In genomic region chr17:17043668-17044226, GRCh38 we compare ENCODE assay signal across 8 cellular contexts. TPM values are rescaled to one million over a fixed set of nuclear protein-coding genes. Genes with fewer than 3 reads are reported as not detected.
DNase-seq lines count a peak whose midpoint lies in the region; ATAC-seq and TF ChIP-seq lines count a peak whose summit lies in the region.

No MANE protein-coding gene starts in this region.

- peaks cover 61% of the 10 kb centered on the region for H3K79me2 ChIP-seq in DND-41 (ENCODE audit: insufficient read depth, low read length)

- peak overlapping the region; percentile 79 for H3K4me3 Mint-ChIP-seq in dendritic cell treated with granulocyte-macrophage colony-stimulating factor and Interleukin-4, amounts not matched to agents 40 ng/mL and 50 ng/mL, for 4 days

- H3K9ac ChIP-seq in DND-41 (ENCODE audit: low read depth, low read length) (peak overlapping the region; percentile 71), muscle layer of colon (ENCODE audit: low read length) (peak overlapping the region; percentile 89)

- H4K20me1 ChIP-seq in DND-41 (ENCODE audit: insufficient read depth, low read length) = peaks cover 50% of the 10 kb centered on the region

- H2AFZ ChIP-seq in DND-41 (ENCODE audit: low read depth, low read length) = no peak overlapping the region

- H3K9me3 ChIP-seq in DND-41 (ENCODE audit: insufficient read depth, low read length, severe bottlenecking) (no peaks in the 10 kb centered on the region), MG63 (no peaks in the 10 kb centered on the region), muscle layer of colon (ENCODE audit: low read length) (no peaks in the 10 kb centered on the region)

- ATAC-seq in DND-41 (ENCODE audit: insufficient read depth, low read depth) = no peak
- ATAC-seq in HG03196 (IDR thresholded peaks at IDR 0.05; ENCODE audit: unreplicated experiment) = no peak
- ATAC-seq in HG02870 (IDR thresholded peaks at IDR 0.05; ENCODE audit: unreplicated experiment) = no peak
- ATAC-seq in HG02981 (IDR thresholded peaks at IDR 0.05; ENCODE audit: unreplicated experiment) = no peak

- H3K27ac ChIP-seq in DND-41 (ENCODE audit: low read length) = peak overlapping the region; percentile 74
- peak overlapping the region; percentile 75 for H3K27ac ChIP-seq in muscle layer of colon (ENCODE audit: low read depth, low read length)

- H3K4me3 ChIP-seq in DND-41 (ENCODE audit: low read depth in 1 of 2, low read length in 2 of 2) = peak overlapping the region; percentile 66 to 75; a peak in 3 of 4 replicates
- peak overlapping the region; percentile 72 for H3K4me3 ChIP-seq in MG63
- peak overlapping the region; percentile 76 to 83 for H3K4me3 ChIP-seq in muscle layer of colon (ENCODE audit: low read depth in 1 of 2, low read length in 2 of 2)

- peaks cover 44% of the 10 kb centered on the region for H3K4me1 ChIP-seq in DND-41 (ENCODE audit: insufficient read depth, low read length)
- H3K4me1 ChIP-seq in muscle layer of colon (ENCODE audit: insufficient read depth, low read length) = peaks cover 45% of the 10 kb centered on the region

- peak overlapping the region; percentile 84 for H3K4me2 ChIP-seq in DND-41 (ENCODE audit: insufficient read depth, low read length)

- peaks cover 59% of the 10 kb centered on the region for H3K4me1 Mint-ChIP-seq in dendritic cell treated with granulocyte-macrophage colony-stimulating factor and Interleukin-4, amounts not matched to agents 40 ng/mL and 50 ng/mL, for 4 days (ENCODE audit: low read depth)

- TF ChIP-seq CTCF in DND-41 (IDR thresholded peaks at IDR 0.05; ENCODE audit: borderline replicate concordance, extremely low read depth, low read length, poor library complexity, severe bottlenecking) = no peak

- H3K27me3 Mint-ChIP-seq in dendritic cell treated with granulocyte-macrophage colony-stimulating factor and Interleukin-4, amounts not matched to agents 40 ng/mL and 50 ng/mL, for 4 days = peaks cover 37% of the 10 kb centered on the region

- H3K27me3 ChIP-seq in DND-41 (ENCODE audit: insufficient read depth, low read length, poor library complexity) (no peaks in the 10 kb centered on the region), MG63 (no peaks in the 10 kb centered on the region), muscle layer of colon (ENCODE audit: control insufficient read depth in 1 of 2, insufficient read depth in 2 of 2, low read length in 2 of 2) (no peaks in the 10 kb centered on the region)

- H3K36me3 Mint-ChIP-seq in dendritic cell treated with granulocyte-macrophage colony-stimulating factor and Interleukin-4, amounts not matched to agents 40 ng/mL and 50 ng/mL, for 4 days (ENCODE audit: low read depth) = no peaks in the 10 kb centered on the region

- H3K36me3 ChIP-seq in DND-41 (ENCODE audit: insufficient read depth, low read length) = no peaks in the 10 kb centered on the region; the same call in 1 of the 2 replicates
- H3K36me3 ChIP-seq in MG63 = peaks cover 8% of the 10 kb centered on the region
- H3K36me3 ChIP-seq in muscle layer of colon (ENCODE audit: insufficient read depth, low read length) = no peaks in the 10 kb centered on the region

- H3K9me3 Mint-ChIP-seq in dendritic cell treated with granulocyte-macrophage colony-stimulating factor and Interleukin-4, amounts not matched to agents 40 ng/mL and 50 ng/mL, for 4 days = no peaks in the 10 kb centered on the region

- peak overlapping the region; percentile 70 for H3K27ac Mint-ChIP-seq in dendritic cell treated with granulocyte-macrophage colony-stimulating factor and Interleukin-4, amounts not matched to agents 40 ng/mL and 50 ng/mL, for 4 days

- DNase-seq in DND-41 = no peak
- DNase-seq in MG63 = no peak
- no peak for DNase-seq in NCI-H1694 treated with DMSO at 0.1 percent for 48 hours (lab: John Stamatoyannopoulos, UW)

- intact Hi-C loops in dendritic cell treated with granulocyte-macrophage colony-stimulating factor and Interleukin-4, amounts not matched to agents 40 ng/mL and 50 ng/mL, for 4 days (cut with micrococcal nuclease) = no loop called here

RNA-seq across cellular contexts. Expression of gene MPRIP, which starts 1.5 kb away (rescaled TPM):
- total RNA-seq in MG63 (2014; rRNA removed; shearing (Covaris generic); ENCODE audit: low replicate concordance) = 139 and 143 TPM in 2 replicates
